13 cellular contexts compared by ENCODE assay signal in genomic region chr10:11379771-11380170, GRCh38.
"Had no signal": no experiment of that assay in that cellular context is flagged by ENCODE, and none has a peak within 500 bp of the region (broad histone marks: within the 10 kb centered on the region; RNA-seq: fewer than 3 reads in every experiment).

No MANE protein-coding gene starts in this region.

- H3K9me3 Mint-ChIP-seq: activated naive CD4-positive, alpha-beta T cell treated with anti-CD3 and anti-CD28 coated beads for 36 hours; activated naive CD8-positive, alpha-beta T cell treated with anti-CD3 and anti-CD28 coated beads, Interleukin-2, amount 50 U/mL, for 24 hours had no signal

- H3K79me2 ChIP-seq: hepatocyte had no signal

- DNase-seq: activated CD4-positive, alpha-beta T cell treated with anti-CD3 and anti-CD28 coated beads for 1 hour; activated CD4-positive, alpha-beta T cell treated with anti-CD3 and anti-CD28 coated beads, Interleukin-2, amount 50 U/mL, for 4 hours; activated naive CD4-positive, alpha-beta T cell treated with anti-CD3 and anti-CD28 coated beads for 36 hours; activated naive CD8-positive, alpha-beta T cell treated with anti-CD3 and anti-CD28 coated beads, Interleukin-2, amount 50 U/mL, for 24 hours; islet precursor cell; left lung; nephron progenitor cell; stimulated activated CD4-positive, alpha-beta T cell treated with anti-CD3 and anti-CD28 coated beads, Interleukin-2, amount 100 ng/mL, for 48 hours; T-helper 1 cell; thyroid gland had no signal

- H3K27me3 ChIP-seq: hepatocyte, left lung, thyroid gland had no signal

- H3K27me3 Mint-ChIP-seq: activated naive CD8-positive, alpha-beta T cell treated with anti-CD3 and anti-CD28 coated beads, Interleukin-2, amount 50 U/mL, for 24 hours; activated T-helper 17 cell treated with anti-CD3 and anti-CD28 coated beads, Interleukin-2, amount 50 U/mL, for 72 hours had no signal

- H3K4me3 Mint-ChIP-seq: activated naive CD4-positive, alpha-beta T cell treated with anti-CD3 and anti-CD28 coated beads for 36 hours; activated naive CD8-positive, alpha-beta T cell treated with anti-CD3 and anti-CD28 coated beads, Interleukin-2, amount 50 U/mL, for 24 hours; activated T-helper 17 cell treated with anti-CD3 and anti-CD28 coated beads, Interleukin-2, amount 50 U/mL, for 72 hours; nephron progenitor cell; stimulated activated memory B cell treated with anti-CD40 and anti-IgM and Interleukin-4, amounts not matched to agents 10 μg/mL and 1 μg/mL and 100 μg/mL, for 72 hours had no signal

- H3K4me1 Mint-ChIP-seq: nephron progenitor cell had no signal

- H3K36me3 ChIP-seq: left lung, thyroid gland had no signal

- H3K4me3 ChIP-seq: hepatocyte, left lung, thyroid gland had no signal

- H3K4me2 ChIP-seq: hepatocyte had no signal

- H3K4me1 ChIP-seq: left lung, thyroid gland had no signal

- H3K27ac Mint-ChIP-seq: activated naive CD4-positive, alpha-beta T cell treated with anti-CD3 and anti-CD28 coated beads for 36 hours; activated naive CD8-positive, alpha-beta T cell treated with anti-CD3 and anti-CD28 coated beads, Interleukin-2, amount 50 U/mL, for 24 hours; activated T-helper 17 cell treated with anti-CD3 and anti-CD28 coated beads, Interleukin-2, amount 50 U/mL, for 72 hours; stimulated activated memory B cell treated with anti-CD40 and anti-IgM and Interleukin-4, amounts not matched to agents 10 μg/mL and 1 μg/mL and 100 μg/mL, for 72 hours had no signal

- H3K27ac ChIP-seq: hepatocyte, left lung, thyroid gland had no signal

- H3K9me3 ChIP-seq: left lung, thyroid gland had no signal
